Comparison of ENCODE assay signal across 17 cellular contexts in genomic region chr3:135023985-135024658, GRCh38.
A peak's percentile ranks its signal among the peaks of the same experiment; 100 is the strongest.
DNase-seq lines count a peak whose midpoint lies in the region; ATAC-seq lines count a peak whose summit lies in the region.
"Had no signal": no experiment of that assay in that cellular context is flagged by ENCODE, and none has a peak within 500 bp of the region (broad histone marks: within the 10 kb centered on the region; RNA-seq: fewer than 3 reads in every experiment).

No MANE protein-coding gene starts in this region.

- no peak overlapping the region for H3K9ac ChIP-seq in mesendoderm (ENCODE audit: low read length)

- no peak overlapping the region for H3K18ac ChIP-seq in mesendoderm (ENCODE audit: low read length)

- H4K5ac ChIP-seq in mesendoderm (ENCODE audit: low read length), result no peak overlapping the region

- DNase-seq in NCI-H82 (lab: John Stamatoyannopoulos, UW) (peak; percentile 29), NCI-H82 treated with DMSO at 0.1 percent for 48 hours (lab: John Stamatoyannopoulos, UW; ENCODE audit: unreplicated experiment) (no peak), mesendoderm (peak; percentile 42), COR-L47 (lab: John Stamatoyannopoulos, UW) (no peak), HuH-7.5 (ENCODE audit: low spot score) (no peak)
- no peak for DNase-seq in activated CD8-positive, alpha-beta memory T cell treated with anti-CD3 and anti-CD28 coated beads, Interleukin-2, amount 50 U/mL, for 48 hours
- DNase-seq: DMS53, foreskin keratinocyte, IMR-90, left cardiac atrium, NCI-H2081 treated with DMSO at 0.1 percent for 48 hours, SHP77 treated with DMSO at 0.1 percent for 48 hours, T-helper 2 cell had no signal

- no peak overlapping the region for H4K8ac ChIP-seq in mesendoderm (ENCODE audit: low read depth, low read length)

- H2BK15ac ChIP-seq in mesendoderm (replicated peaks; ENCODE audit: low read depth), result no peak overlapping the region

- H2BK120ac ChIP-seq in mesendoderm (ENCODE audit: low read depth, low read length), result peak overlapping the region; percentile 45

- no peaks in the 10 kb centered on the region for H3K36me3 ChIP-seq in mesendoderm (ENCODE audit: control insufficient read depth, insufficient read depth, low read length)
- H3K36me3 ChIP-seq: ascending aorta had no signal

- H3K4me3 ChIP-seq in mesendoderm (ENCODE audit: low read length), result no peak overlapping the region
- H3K4me3 ChIP-seq: ascending aorta had no signal

- H3K27ac ChIP-seq in mesendoderm (ENCODE audit: low read depth, low read length), result no peak overlapping the region
- H3K27ac ChIP-seq: ascending aorta, C4-2B, foreskin keratinocyte had no signal

- H3K79me1 ChIP-seq in mesendoderm (ENCODE audit: low read length), result no peaks in the 10 kb centered on the region

- H3K4me1 ChIP-seq in mesendoderm (ENCODE audit: control insufficient read depth, low read depth, low read length), result no peaks in the 10 kb centered on the region
- H3K4me1 ChIP-seq: ascending aorta, foreskin keratinocyte had no signal

- H2BK5ac ChIP-seq in mesendoderm (ENCODE audit: low read length), result no peak overlapping the region

- WGBS in mesendoderm (ENCODE audit: extremely low coverage, insufficient coverage, low lambda C conversion rate), result no CpG with 5 or more reads among the region's 9 CpGs

- no peak overlapping the region for H3K4me2 ChIP-seq in mesendoderm (ENCODE audit: low read length)

- H3K27me3 ChIP-seq in mesendoderm (ENCODE audit: insufficient read depth, low read length, poor library complexity), result no peaks in the 10 kb centered on the region
- H3K27me3 ChIP-seq: ascending aorta, foreskin keratinocyte had no signal

- ATAC-seq in HG02623 (IDR thresholded peaks at IDR 0.05; ENCODE audit: unreplicated experiment), result peak; percentile 80
- ATAC-seq in HG03520 (IDR thresholded peaks at IDR 0.05; ENCODE audit: unreplicated experiment), result peak; percentile 51
- ATAC-seq: foreskin keratinocyte, left cardiac atrium had no signal

- H3K79me2 ChIP-seq in mesendoderm (ENCODE audit: control insufficient read depth, insufficient read depth, low read length), result no peaks in the 10 kb centered on the region

- H3K23ac ChIP-seq in mesendoderm (ENCODE audit: low read length), result no peak overlapping the region

- H2AK5ac ChIP-seq in mesendoderm (ENCODE audit: low read length), result no peak overlapping the region

- H3K56ac ChIP-seq in mesendoderm (ENCODE audit: low read length), result no peak overlapping the region

- no peak overlapping the region for H3K4ac ChIP-seq in mesendoderm (ENCODE audit: low read depth, low read length)

Comparison
In these comparisons a context has a peak if more than half of its experiments do, and no peak if none do; other contexts are left out.
1. DNase-seq: peak in NCI-H82 (single experiment) and mesendoderm (single experiment); none in NCI-H82 treated with DMSO at 0.1 percent for 48 hours (single experiment), COR-L47 (single experiment), activated CD8-positive, alpha-beta memory T cell treated with anti-CD3 and anti-CD28 coated beads, Interleukin-2, amount 50 U/mL, for 48 hours (single experiment) and HuH-7.5 (single experiment).